ENCODE assay signal across 9 cellular contexts in genomic region chr1:186806477-186806876, GRCh38. TPM values are rescaled to one million over a fixed set of nuclear protein-coding genes. Genes with fewer than 3 reads are reported as not detected.
DNase-seq lines count a peak whose midpoint lies in the region; ATAC-seq, FAIRE-seq and TF ChIP-seq lines count a peak whose summit lies in the region.
"Had no signal": no experiment of that assay in that cellular context is flagged by ENCODE, and none has a peak within 500 bp of the region (broad histone marks: within the 10 kb centered on the region; RNA-seq: fewer than 3 reads in every experiment).

No MANE protein-coding gene starts in this region.

- H2BK120ac ChIP-seq in H1 (replicated peaks; ENCODE audit: low read depth, low read length), result no peak overlapping the region

- H2AK5ac ChIP-seq in H1 (ENCODE audit: low read depth, low read length), result no peak overlapping the region

- no peaks in the 10 kb centered on the region for H3K9me3 ChIP-seq in heart right ventricle
- H3K9me3 ChIP-seq in H1 (ENCODE audit: insufficient read depth in 2 of 2, low read depth in 1 of 2, low read length in 1 of 2), result no peaks in the 10 kb centered on the region

- H3K14ac ChIP-seq in H1 (ENCODE audit: insufficient read length), result no peak overlapping the region

- no peak overlapping the region for H3K4me3 ChIP-seq in heart right ventricle
- H3K4me3 ChIP-seq in H1 (ENCODE audit: extremely low read depth in 1 of 4, insufficient read depth in 2 of 4, low read depth in 3 of 4, low read length in 4 of 4), result no peak overlapping the region

- H3K56ac ChIP-seq in H1 (replicated peaks; ENCODE audit: insufficient read length, low read depth, low read length), result no peak overlapping the region

- no peak overlapping the region for H2BK20ac ChIP-seq in H1 (ENCODE audit: low read length)

- H3K79me1 ChIP-seq in H1 (ENCODE audit: low read depth, low read length), result no peaks in the 10 kb centered on the region

- intact Hi-C loops in heart right ventricle (cut with DNase I), result loop anchor here in 1 of 10 donors (10.0 kb wide), 1 partner anchor 202 kb away; no protein-coding TSS in a partner anchor
- intact Hi-C loops in cardiac septum (cut with DNase I), result no loop called here

- no peak for ATAC-seq in heart right ventricle
- no peak for ATAC-seq in HG02571 (IDR thresholded peaks at IDR 0.05; ENCODE audit: unreplicated experiment)
- no peak for ATAC-seq in GM21576 (IDR thresholded peaks at IDR 0.05; ENCODE audit: unreplicated experiment)

- 25% methylated on average over 3 of the region's 3 CpGs for WGBS in heart right ventricle, 2 donors
- 61% methylated on average over 3 of the region's 3 CpGs; no CpG with 5 or more reads in 1 of the 2 experiments for WGBS in H1 (ENCODE audit: extremely low coverage in 1 of 2, insufficient coverage in 1 of 2, insufficient read length in 1 of 2, insufficient replicate concordance in 2 of 2, low coverage in 1 of 2, low lambda C conversion rate in 2 of 2, missing lambda C conversion rate in 1 of 2), 2 experiments

- no peak overlapping the region for H2BK12ac ChIP-seq in H1 (ENCODE audit: low read depth, low read length)

- H2AFZ ChIP-seq in H1 (ENCODE audit: low read length), result no peak overlapping the region

- H3K4me1 ChIP-seq in heart right ventricle, result no peaks in the 10 kb centered on the region
- no peaks in the 10 kb centered on the region for H3K4me1 ChIP-seq in H1 (replicated peaks in 1 of 4; ENCODE audit: control insufficient read depth in 3 of 4, insufficient read depth in 4 of 4, low read length in 3 of 4)

- H3K36me3 ChIP-seq in heart right ventricle (no peaks in the 10 kb centered on the region), H1 (ENCODE audit: control insufficient read depth in 2 of 4, insufficient read depth in 4 of 4, low read length in 3 of 4) (no peaks in the 10 kb centered on the region)

- peak; percentile 41 to 50 for TF ChIP-seq RAD21 in H1 (IDR thresholded peaks at IDR 0.05 in 1 of 2, conservative IDR thresholded peaks at IDR 0.05 in 1 of 2; ENCODE audit: low read depth in 2 of 2, low read length in 2 of 2)

- H3K4ac ChIP-seq in H1 (replicated peaks; ENCODE audit: insufficient read length, low read depth, low read length), result no peak overlapping the region

- DNase-seq in heart right ventricle (peak in 1 of 2 donors; percentile 6), cardiac septum (ENCODE audit: low spot score) (no peak), NCI-H226 (peak; percentile 17), H1 (ENCODE audit: low read depth in 1 of 2, low spot score in 2 of 2) (no peak), urothelium cell line (ENCODE audit: low spot score) (peak; percentile 11), NCI-H2081 (lab: John Stamatoyannopoulos, UW) (no peak)

- no peaks in the 10 kb centered on the region for H3K79me2 ChIP-seq in H1 (ENCODE audit: control insufficient read depth in 1 of 2, insufficient read depth in 2 of 2, low read length in 2 of 2)

- no peak overlapping the region for H3K4me2 ChIP-seq in H1 (ENCODE audit: insufficient read depth in 1 of 2, low read depth in 2 of 2, low read length in 2 of 2)

- H4K5ac ChIP-seq in H1 (ENCODE audit: insufficient read length, low read depth, low read length), result no peak overlapping the region

- H3K23me2 ChIP-seq in H1 (ENCODE audit: low read depth, low read length), result no peaks in the 10 kb centered on the region

- CTCF ChIA-PET in H1 (lab: Charles Lee; ENCODE audit: partially characterized antibody), result interaction anchor here (0.9 to 2.8 kb wide), 6 partner anchors 9 to 403 kb away, joined by 3 to 11 read pairs (median 4); no protein-coding TSS in a partner anchor

- H3K9ac ChIP-seq in H1 (replicated peaks in 1 of 4; ENCODE audit: extremely low read depth in 1 of 4, low read depth in 3 of 4, low read length in 3 of 4), result no peak overlapping the region

- no peak overlapping the region for H3K27ac ChIP-seq in heart right ventricle
- H3K27ac ChIP-seq in H1 (ENCODE audit: low read depth, low read length), result no peak overlapping the region

- FAIRE-seq in H1 (lab: Jason Lieb, UNC) (peak; percentile 13), urothelium cell line (lab: Jason Lieb, UNC) (no peak)

- H2BK5ac ChIP-seq in H1 (ENCODE audit: low read depth, low read length), result no peak overlapping the region

- TF ChIP-seq CTCF in heart right ventricle (IDR thresholded peaks at IDR 0.05) (peak in 6 of 9 donors; percentile 11 to 36 (median 20)), H1 (IDR thresholded peaks at IDR 0.05; ENCODE audit: control extremely low read depth in 1 of 3, insufficient read depth in 1 of 3, low read depth in 1 of 3, low read length in 3 of 3) (peak in 2 of 3 experiments; percentile 17 to 30; a peak in 2 of 4 replicates)

- H4K20me1 ChIP-seq in H1 (replicated peaks in 1 of 2; ENCODE audit: control insufficient read depth in 1 of 2, insufficient read depth in 2 of 2, low read length in 2 of 2), result no peaks in the 10 kb centered on the region

- H3K18ac ChIP-seq in H1 (ENCODE audit: extremely low read depth, low read length), result no peak overlapping the region

- TF ChIP-seq POLR2A in H1 (IDR thresholded peaks at IDR 0.05; ENCODE audit: control extremely low read depth in 1 of 2, low read depth in 2 of 2, low read length in 2 of 2), result no peak

- H3K27me3 ChIP-seq in heart right ventricle, result no peaks in the 10 kb centered on the region
- H3K27me3 ChIP-seq in H1 (replicated peaks in 1 of 4; ENCODE audit: control insufficient read depth in 3 of 4, extremely low read depth in 1 of 4, insufficient read depth in 3 of 4, low read length in 3 of 4), result no peaks in the 10 kb centered on the region

- H3K23ac ChIP-seq in H1 (ENCODE audit: insufficient read length), result no peak overlapping the region

- TF ChIP-seq EP300 in H1 (IDR thresholded peaks at IDR 0.05; ENCODE audit: borderline replicate concordance in 1 of 2, low read depth in 2 of 2, low read length in 2 of 2), result no peak

- no peak overlapping the region for H4K91ac ChIP-seq in H1 (replicated peaks; ENCODE audit: insufficient read length, low read length)

- no peak overlapping the region for H2BK15ac ChIP-seq in H1 (ENCODE audit: low read length)

- POLR2A ChIA-PET in H1 (lab: Charles Lee; ENCODE audit: partially characterized antibody), result interaction anchor here (0.5 kb wide), 1 partner anchor 10 kb away, joined by 3 read pairs; no protein-coding TSS in a partner anchor

- no peak overlapping the region for H4K8ac ChIP-seq in H1 (ENCODE audit: extremely low read depth, insufficient read depth, low read length)

TF ChIP-seq in H1, 55 proteins besides CTCF, POLR2A, EP300 and RAD21:
- TF ChIP-seq SAP30 (IDR thresholded peaks at IDR 0.05; ENCODE audit: insufficient read depth, insufficient replicate concordance, low read length) (no peak), SP1 (IDR thresholded peaks at IDR 0.05; ENCODE audit: low read depth, low read length) (no peak), ATF3 (IDR thresholded peaks at IDR 0.05; ENCODE audit: insufficient read depth, low read depth, low read length) (no peak), NANOG (IDR thresholded peaks at IDR 0.05; ENCODE audit: insufficient read depth, low read depth, low read length, poor library complexity, severe bottlenecking) (no peak)
- TF ChIP-seq, protein P1, sequence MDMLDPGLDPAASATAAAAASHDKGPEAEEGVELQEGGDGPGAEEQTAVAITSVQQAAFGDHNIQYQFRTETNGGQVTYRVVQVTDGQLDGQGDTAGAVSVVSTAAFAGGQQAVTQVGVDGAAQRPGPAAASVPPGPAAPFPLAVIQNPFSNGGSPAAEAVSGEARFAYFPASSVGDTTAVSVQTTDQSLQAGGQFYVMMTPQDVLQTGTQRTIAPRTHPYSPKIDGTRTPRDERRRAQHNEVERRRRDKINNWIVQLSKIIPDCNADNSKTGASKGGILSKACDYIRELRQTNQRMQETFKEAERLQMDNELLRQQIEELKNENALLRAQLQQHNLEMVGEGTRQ (IDR thresholded peaks at IDR 0.05; ENCODE audit: low read length), result no peak
TF ChIP-seq in H1: peak in this region for 0.

RNA-seq across cellular contexts. Expression of gene PLA2G4A, which starts 22.3 kb away (rescaled TPM):
- 1 to 10 TPM in 9 of 10 donors, under 1 TPM in 1; 0.85 to 2.7 (median 1.9) TPM for total RNA-seq in heart right ventricle
- 1 to 10 TPM; 1.0 to 1.8 TPM for polyA plus RNA-seq in heart right ventricle
- 1.3 TPM for total RNA-seq in cardiac septum
- total RNA-seq in H1 (2021; fragmentation: NEBNext Ultra II Directional; extraction: Animal tissue kit (Norgen Biotek cat#: 25700)), result 1.4 and 1.8 TPM in 2 replicates
- 0.44 and 0.63 TPM in 2 replicates for polyA plus RNA-seq in H1 (2011; rRNA removed)
- 0.72 TPM for polyA plus RNA-seq in H1 (2011; cell fraction: cytosol; rRNA removed)
- 0.41 TPM for polyA plus RNA-seq in H1 (2011; cell fraction: nucleus; rRNA removed)
- 0.62 to 1.1 TPM (median 0.93 TPM) in 4 replicates for polyA plus RNA-seq in H1 (2012, experiment 1 of 2)
- polyA plus RNA-seq in H1 (2012, experiment 2 of 2), result 0.05 TPM
- 1.2 TPM for polyA plus RNA-seq in H1 (2013, experiment 1 of 2)
- polyA plus RNA-seq in H1 (2013, experiment 2 of 2), result 1.4 TPM
- polyA minus RNA-seq in H1 (2011; rRNA and poly(A)+ RNA removed), result 0.98 and 1.6 TPM in 2 replicates
- polyA minus RNA-seq in H1 (2011; cell fraction: cytosol; rRNA and poly(A)+ RNA removed), result 1.2 TPM
- 1.00 TPM for polyA minus RNA-seq in H1 (2011; cell fraction: nucleus; rRNA and poly(A)+ RNA removed)
- total RNA-seq: T-helper 1 cell treated with Interleukin-12 subunit alpha and Interleukin-12 subunit beta and Interleukin-4 antibody, amounts not matched to agents 30 ng/mL and 1 ng/mL, for 36 hours had no signal

Comparison
In these comparisons a context has a peak if more than half of its experiments do, and no peak if none do; other contexts are left out.
1. DNase-seq: peak in NCI-H226 (single experiment) and urothelium cell line (single experiment); none in cardiac septum (single experiment), H1 (0 of 2) and NCI-H2081 (0 of 2).